Comparison of ENCODE assay signal across 8 cellular contexts in genomic region chr10:101354584-101355070, GRCh38. TPM values are rescaled to one million over a fixed set of nuclear protein-coding genes. Genes with fewer than 3 reads are reported as not detected.
DNase-seq lines count a peak whose midpoint lies in the region; ATAC-seq, FAIRE-seq and TF ChIP-seq lines count a peak whose summit lies in the region.

No MANE protein-coding gene starts in this region.

- H3K27ac ChIP-seq in A549: peak overlapping the region; percentile 88 to 94
- H3K27ac ChIP-seq in cardiac muscle cell: peak overlapping the region; percentile 88
- H3K27ac ChIP-seq in sigmoid colon: peak overlapping the region; percentile 86 to 91 (median 88)

- TF ChIP-seq EP300 in A549 (IDR thresholded peaks at IDR 0.05) (no peak), sigmoid colon (IDR thresholded peaks at IDR 0.05) (no peak)

- H3K9me3 Mint-ChIP-seq in activated CD4-positive, alpha-beta memory T cell treated with anti-CD3 and anti-CD28 coated beads, Interleukin-2, amount 10 ng/mL, durations not matched to agents 7 days and 5 days: no peaks in the 10 kb centered on the region

- H3K27me3 ChIP-seq in cardiac muscle cell: no peaks in the 10 kb centered on the region
- no peaks in the 10 kb centered on the region for H3K27me3 ChIP-seq in sigmoid colon

- peak overlapping the region; percentile 96 for H3K27ac Mint-ChIP-seq in activated CD4-positive, alpha-beta memory T cell treated with anti-CD3 and anti-CD28 coated beads, Interleukin-2, amount 10 ng/mL, durations not matched to agents 7 days and 5 days

- POLR2A ChIA-PET in A549 (lab: Yijun Ruan, JAX): interaction anchor here (1.0 kb wide), 1 partner anchor 463 kb away, joined by 3 read pairs; the partner anchor contains the start of gene OGA
- POLR2A ChIA-PET in activated CD4-positive, alpha-beta memory T cell treated with anti-CD3 and anti-CD28 coated beads, Interleukin-2, amount 10 ng/mL, durations not matched to agents 7 days and 5 days (lab: Charles Lee): interaction anchor here (0.9 to 1.4 kb wide), 3 partner anchors 11 to 441 kb away, joined by 3 to 6 read pairs (median 3); no protein-coding TSS in a partner anchor

- H3K4me1 ChIP-seq in A549: peaks cover 18% of the 10 kb centered on the region; the same call in 2 of the 3 replicates
- H3K4me1 ChIP-seq in cardiac muscle cell (ENCODE audit: low read depth): peaks cover 18% of the 10 kb centered on the region
- peaks cover 0 to 23% (median 19%) of the 10 kb centered on the region in 4 donors for H3K4me1 ChIP-seq in sigmoid colon

- FAIRE-seq in A549 (lab: Jason Lieb, UNC): no peak

- no peak for DNase-seq in A549 (ENCODE audit: low read depth in 1 of 2, low spot score in 1 of 2)
- no peak for DNase-seq in activated CD4-positive, alpha-beta memory T cell treated with anti-CD3 and anti-CD28 coated beads, Interleukin-2, amount 10 ng/mL, durations not matched to agents 7 days and 5 days
- DNase-seq in cardiac muscle cell (ENCODE audit: low read depth in 1 of 2, low spot score in 1 of 2): no peak
- DNase-seq in sigmoid colon: no peak
- no peak for DNase-seq in KBM-7
- DNase-seq in stimulated activated CD4-positive, alpha-beta T cell treated with anti-CD3 and anti-CD28 coated beads, Interleukin-1b, Interleukin-23, amount 100 ng/mL, for 48 hours: no peak

- TF ChIP-seq POLR2A in A549 (IDR thresholded peaks at IDR 0.05; ENCODE audit: low read length) (no peak), sigmoid colon (IDR thresholded peaks at IDR 0.05) (no peak)

- H3K9me3 ChIP-seq in A549 (no peaks in the 10 kb centered on the region), cardiac muscle cell (ENCODE audit: low read depth) (no peaks in the 10 kb centered on the region), sigmoid colon (no peaks in the 10 kb centered on the region)

- H3K36me3 ChIP-seq in cardiac muscle cell (no peaks in the 10 kb centered on the region), sigmoid colon (no peaks in the 10 kb centered on the region)

- H3K27me3 Mint-ChIP-seq in activated CD4-positive, alpha-beta memory T cell treated with anti-CD3 and anti-CD28 coated beads, Interleukin-2, amount 10 ng/mL, durations not matched to agents 7 days and 5 days: peaks cover 12% of the 10 kb centered on the region

- peaks cover 26% of the 10 kb centered on the region for H3K4me1 Mint-ChIP-seq in activated CD4-positive, alpha-beta memory T cell treated with anti-CD3 and anti-CD28 coated beads, Interleukin-2, amount 10 ng/mL, durations not matched to agents 7 days and 5 days

- CTCF ChIA-PET in A549 (lab: Yijun Ruan, JAX): interaction anchor here (0.8 to 1.3 kb wide), 8 partner anchors 10 to 140 kb away, joined by 3 to 6 read pairs (median 3); no protein-coding TSS in a partner anchor
- CTCF ChIA-PET in activated CD4-positive, alpha-beta memory T cell treated with anti-CD3 and anti-CD28 coated beads, Interleukin-2, amount 10 ng/mL, durations not matched to agents 7 days and 5 days (lab: Charles Lee): no interaction called here

- H3K4me3 ChIP-seq in A549: peak overlapping the region; percentile 84
- peak overlapping the region; percentile 69 for H3K4me3 ChIP-seq in cardiac muscle cell
- H3K4me3 ChIP-seq in sigmoid colon: peak overlapping the region; percentile 65 to 88 (median 76)

- 5% methylated on average over 9 of the region's 9 CpGs for WGBS in A549 (ENCODE audit: missing lambda C conversion rate)
- 1 to 5% methylated on average over 9 of the region's 9 CpGs for WGBS in sigmoid colon, 2 donors

- no peak for TF ChIP-seq RAD21 in A549 (conservative IDR thresholded peaks at IDR 0.05 in 1 of 2, IDR thresholded peaks at IDR 0.05 in 1 of 2)

- H3K4me2 ChIP-seq in A549: peak overlapping the region; percentile 94

- H3K4me3 Mint-ChIP-seq in activated CD4-positive, alpha-beta memory T cell treated with anti-CD3 and anti-CD28 coated beads, Interleukin-2, amount 10 ng/mL, durations not matched to agents 7 days and 5 days: peak overlapping the region; percentile 99

- TF ChIP-seq CTCF in A549 (IDR thresholded peaks at IDR 0.05): no peak
- no peak for TF ChIP-seq CTCF in cardiac muscle cell (IDR thresholded peaks at IDR 0.05; ENCODE audit: low read depth, low read length)
- no peak for TF ChIP-seq CTCF in sigmoid colon (IDR thresholded peaks at IDR 0.05)

- peak; percentile 47 to 60; a peak in 4 of 6 replicates for ATAC-seq in A549
- peak; percentile 26 for ATAC-seq in GM21825 (IDR thresholded peaks at IDR 0.05; ENCODE audit: unreplicated experiment)
- no peak for ATAC-seq in GM21381 (IDR thresholded peaks at IDR 0.05; ENCODE audit: unreplicated experiment)

- H3K36me3 Mint-ChIP-seq in activated CD4-positive, alpha-beta memory T cell treated with anti-CD3 and anti-CD28 coated beads, Interleukin-2, amount 10 ng/mL, durations not matched to agents 7 days and 5 days (ENCODE audit: low read depth): peaks cover 14% of the 10 kb centered on the region

- intact Hi-C loops in sigmoid colon (cut with DNase I): loop anchor here (5.0 to 10.0 kb wide), 3 partner anchors 122 to 320 kb away; partner anchors contain the start of genes DPCD, PDZD7, POLL and SFXN3

- in situ Hi-C loops in KBM-7 (cut with MboI; ENCODE audit: low pct_unique_long_range_greater_than_20kb, low sequenced_read_pairs): no loop called here

TF ChIP-seq in A549, 52 proteins besides CTCF, POLR2A, EP300 and RAD21:
- TF ChIP-seq FOSL2 (IDR thresholded peaks at IDR 0.05): no peak
- TF ChIP-seq FOSL2 (CRISPR knock-in tag; IDR thresholded peaks at IDR 0.05): no peak
- TF ChIP-seq NPAS2 (CRISPR knock-in tag; IDR thresholded peaks at IDR 0.05; ENCODE audit: borderline replicate concordance): no peak
- TF ChIP-seq HDAC2 (IDR thresholded peaks at IDR 0.05): no peak
- TF ChIP-seq ESRRA (IDR thresholded peaks at IDR 0.05; ENCODE audit: borderline replicate concordance, low read length): no peak
- TF ChIP-seq CEBPB (IDR thresholded peaks at IDR 0.05): no peak
- TF ChIP-seq MYC (IDR thresholded peaks at IDR 0.05; ENCODE audit: borderline replicate concordance, low read length): no peak
- no peak for TF ChIP-seq NR3C1 (IDR thresholded peaks at IDR 0.05)

RNA-seq across cellular contexts. Expression of gene BTRC, which starts 0.7 kb away (rescaled TPM):
- 15.6 and 23.1 TPM in 2 replicates for polyA plus RNA-seq in A549 (2011; rRNA removed)
- polyA plus RNA-seq in A549 (2012; cell fraction: cytosol; rRNA removed): 3.7 and 4.1 TPM in 2 replicates
- 4.4 and 6.8 TPM in 2 replicates for polyA plus RNA-seq in A549 (2012; cell fraction: nucleus; rRNA removed)
- 7.4 to 8.0 TPM (median 7.8 TPM) in 3 replicates for polyA plus RNA-seq in A549 (2017; fragmentation: RNase III; extraction: RNeasy Plus Mini Kit Qiagen cat#74134 plus additional on column Dnase treatment)
- 17.9 and 21.4 TPM in 2 replicates for polyA minus RNA-seq in A549 (2011; rRNA and poly(A)+ RNA removed)
- 10 to 100 TPM; 14.4 to 15.5 TPM for total RNA-seq in activated CD4-positive, alpha-beta memory T cell treated with anti-CD3 and anti-CD28 coated beads, Interleukin-2, amount 10 ng/mL, durations not matched to agents 7 days and 5 days
- total RNA-seq in cardiac muscle cell: 14.0 and 21.0 TPM in 2 replicates
- 21.7 and 22.3 TPM in 2 replicates for polyA plus RNA-seq in cardiac muscle cell
- 10 to 100 TPM in 2 of 4 donors, 1 to 10 TPM in 2; 9.4 to 32.6 (median 11.4) TPM for total RNA-seq in sigmoid colon
- polyA plus RNA-seq in sigmoid colon: 1 to 10 TPM; 2.4 to 4.5 (median 4.2) TPM
